Comparison of ENCODE assay signal across 30 cellular contexts in the genomic region with DNA sequence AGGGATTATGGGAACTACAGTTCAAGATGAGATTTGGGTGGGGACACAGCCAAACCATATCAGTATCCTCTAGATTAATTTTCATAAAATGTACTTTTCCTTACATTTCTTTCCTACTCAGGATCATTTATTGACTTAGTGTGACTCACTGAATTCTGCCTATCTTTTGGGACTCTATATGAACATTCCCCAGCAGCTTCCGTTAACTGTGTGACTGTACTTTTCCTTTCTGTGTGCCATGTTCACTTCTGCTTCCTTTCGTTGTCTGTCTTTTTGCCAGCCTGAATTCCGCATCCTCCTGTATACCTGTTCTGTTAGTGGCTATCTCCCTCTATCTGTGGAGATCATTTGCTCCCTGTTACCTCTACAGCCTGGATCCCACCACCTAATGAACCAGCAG. TPM values are rescaled to one million over a fixed set of nuclear protein-coding genes. Genes with fewer than 3 reads are reported as not detected.
DNase-seq lines count a peak whose midpoint lies in the region; ATAC-seq and TF ChIP-seq lines count a peak whose summit lies in the region.
"Had no signal": no experiment of that assay in that cellular context is flagged by ENCODE, and none has a peak within 500 bp of the region (broad histone marks: within the 10 kb centered on the region; RNA-seq: fewer than 3 reads in every experiment).

No MANE protein-coding gene starts in this region.

- H3K36me3 ChIP-seq in ACC112 (ENCODE audit: insufficient read depth, low read length) = peaks cover 16% of the 10 kb centered on the region; the same call in 1 of the 2 replicates
- peaks cover 13% of the 10 kb centered on the region for H3K36me3 ChIP-seq in PC-3 (ENCODE audit: low read depth, low read length)
- peaks cover 0 to 82% (median 4%) of the 10 kb centered on the region in 3 donors for H3K36me3 ChIP-seq in esophagus squamous epithelium

- intact Hi-C loops in PC-3 (cut with micrococcal nuclease) (no loop called here), esophagus squamous epithelium (cut with DNase I) (no loop called here), Calu3 (cut with micrococcal nuclease; ENCODE audit: unreplicated experiment) (no loop called here)

- H3K36me3 Mint-ChIP-seq in chondrocyte (ENCODE audit: low read depth) = peaks cover 34% of the 10 kb centered on the region
- peaks cover 14% of the 10 kb centered on the region for H3K36me3 Mint-ChIP-seq in Calu3 (ENCODE audit: insufficient read depth, unreplicated experiment)

- POLR2A ChIA-PET in PC-3 (lab: Charles Lee; ENCODE audit: unreplicated experiment) = no interaction called here

- H3K4me3 Mint-ChIP-seq in chondrocyte (ENCODE audit: unreplicated experiment) (peak overlapping the region; percentile 16), Calu3 (ENCODE audit: low read depth, unreplicated experiment) (no peak overlapping the region)
- H3K4me3 Mint-ChIP-seq: activated B cell treated with CpG ODN at 0.5 μM for 24 hours; activated CD4-positive, alpha-beta memory T cell treated with anti-CD3 and anti-CD28 coated beads for 36 hours; immature natural killer cell; naive B cell; stimulated activated memory B cell treated with anti-CD40 and anti-IgM and Interleukin-4, amounts not matched to agents 10 μg/mL and 1 μg/mL and 100 μg/mL, for 72 hours had no signal

- no peaks in the 10 kb centered on the region for H3K27me3 Mint-ChIP-seq in chondrocyte (ENCODE audit: low read depth)
- no peaks in the 10 kb centered on the region for H3K27me3 Mint-ChIP-seq in Calu3 (ENCODE audit: unreplicated experiment)
- H3K27me3 Mint-ChIP-seq: activated B cell treated with CpG ODN at 0.5 μM for 24 hours; activated CD4-positive, alpha-beta memory T cell treated with anti-CD3 and anti-CD28 coated beads for 36 hours; naive B cell; stimulated activated memory B cell treated with anti-CD40 and anti-IgM and Interleukin-4, amounts not matched to agents 10 μg/mL and 1 μg/mL and 100 μg/mL, for 72 hours had no signal

- no peak for TF ChIP-seq CTCF in PC-3 (conservative IDR thresholded peaks at IDR 0.05; ENCODE audit: low read depth, low read length)
- no peak for TF ChIP-seq CTCF in chondrocyte (IDR thresholded peaks at IDR 0.05)
- no peak for TF ChIP-seq CTCF in esophagus squamous epithelium (IDR thresholded peaks at IDR 0.05)
- TF ChIP-seq CTCF in Calu3 (IDR thresholded peaks at IDR 0.05; ENCODE audit: unreplicated experiment) = no peak

- peak overlapping the region; percentile 56 for H3K27ac ChIP-seq in ACC112 (ENCODE audit: low read depth, low read length)
- H3K27ac ChIP-seq in PC-3 (ENCODE audit: low read length) = peak overlapping the region; percentile 31; the same call in 1 of the 2 replicates
- H3K27ac ChIP-seq in esophagus squamous epithelium = peak overlapping the region in 1 of 4 donors; percentile 9
- H3K27ac ChIP-seq in caudate nucleus (ENCODE audit: low read depth, low read length) = no peak overlapping the region
- H3K27ac ChIP-seq: adrenal gland, BLaER1, right atrium auricular region, spleen had no signal

- peak; percentile 92 for ATAC-seq in PC-3
- ATAC-seq in HG03039 (IDR thresholded peaks at IDR 0.05; ENCODE audit: unreplicated experiment) = no peak
- ATAC-seq: gastrocnemius medialis; K562; left lobe of liver; Right ventricle myocardium inferior; stimulated activated memory B cell treated with anti-CD40 and anti-IgM and Interleukin-4, amounts not matched to agents 10 μg/mL and 1 μg/mL and 100 μg/mL, for 72 hours had no signal

- peak overlapping the region; percentile 96 for H3K27ac Mint-ChIP-seq in chondrocyte (ENCODE audit: unreplicated experiment)
- no peak overlapping the region for H3K27ac Mint-ChIP-seq in Calu3 (ENCODE audit: unreplicated experiment)
- H3K27ac Mint-ChIP-seq: activated B cell treated with CpG ODN at 0.5 μM for 24 hours; activated CD4-positive, alpha-beta memory T cell treated with anti-CD3 and anti-CD28 coated beads for 36 hours; stimulated activated memory B cell treated with anti-CD40 and anti-IgM and Interleukin-4, amounts not matched to agents 10 μg/mL and 1 μg/mL and 100 μg/mL, for 72 hours had no signal

- H3K9ac ChIP-seq in PC-3 (ENCODE audit: low read length) = no peak overlapping the region
- H3K9ac ChIP-seq: BLaER1 had no signal

- TF ChIP-seq POLR2A in esophagus squamous epithelium (IDR thresholded peaks at IDR 0.05) = no peak

- H3K4me1 ChIP-seq in ACC112 (ENCODE audit: control insufficient read depth, insufficient read depth, low read length, unreplicated experiment) (peaks cover 27% of the 10 kb centered on the region), PC-3 (ENCODE audit: insufficient read depth, low read length) (peaks cover 19% of the 10 kb centered on the region; the same call in 1 of the 2 replicates), esophagus squamous epithelium (peaks cover 0 to 16% (median 6%) of the 10 kb centered on the region in 3 donors)
- H3K4me1 ChIP-seq: gastrocnemius medialis had no signal

- H3K27me3 ChIP-seq in ACC112 (ENCODE audit: insufficient read depth, low read length) (no peaks in the 10 kb centered on the region), PC-3 (ENCODE audit: low read length) (no peaks in the 10 kb centered on the region), esophagus squamous epithelium (no peaks in the 10 kb centered on the region)
- H3K27me3 ChIP-seq: adrenal gland, BLaER1, gastrocnemius medialis, right atrium auricular region, spleen had no signal

- no peaks in the 10 kb centered on the region for H4K20me1 ChIP-seq in PC-3 (ENCODE audit: low read length)

- H3K79me2 ChIP-seq in ACC112 (ENCODE audit: control insufficient read depth, insufficient read depth, low read length, unreplicated experiment) = peaks cover 11% of the 10 kb centered on the region
- H3K79me2 ChIP-seq in PC-3 (ENCODE audit: low read length) = no peaks in the 10 kb centered on the region

- H3K4me1 Mint-ChIP-seq in chondrocyte (ENCODE audit: low read depth) = peaks cover 34% of the 10 kb centered on the region
- peaks cover 7% of the 10 kb centered on the region for H3K4me1 Mint-ChIP-seq in Calu3 (ENCODE audit: low read depth, unreplicated experiment)
- H3K4me1 Mint-ChIP-seq: activated B cell treated with CpG ODN at 0.5 μM for 24 hours; stimulated activated memory B cell treated with anti-CD40 and anti-IgM and Interleukin-4, amounts not matched to agents 10 μg/mL and 1 μg/mL and 100 μg/mL, for 72 hours had no signal

- no peak overlapping the region for H3K4me2 ChIP-seq in PC-3 (ENCODE audit: low read length)
- H3K4me2 ChIP-seq: BLaER1 had no signal

- H3K9me2 ChIP-seq in PC-3 (replicated peaks; ENCODE audit: low read length) = no peaks in the 10 kb centered on the region

- CTCF ChIA-PET in PC-3 (lab: Charles Lee) (no interaction called here), Calu3 (lab: Charles Lee) (no interaction called here)

- no peaks in the 10 kb centered on the region for H3K9me3 Mint-ChIP-seq in chondrocyte (ENCODE audit: low read depth)
- H3K9me3 Mint-ChIP-seq in Calu3 (ENCODE audit: low read depth, unreplicated experiment) = no peaks in the 10 kb centered on the region
- H3K9me3 Mint-ChIP-seq: activated B cell treated with CpG ODN at 0.5 μM for 24 hours; activated CD4-positive, alpha-beta memory T cell treated with anti-CD3 and anti-CD28 coated beads for 36 hours; immature natural killer cell; naive B cell; stimulated activated memory B cell treated with anti-CD40 and anti-IgM and Interleukin-4, amounts not matched to agents 10 μg/mL and 1 μg/mL and 100 μg/mL, for 72 hours had no signal

- H3K4me3 ChIP-seq in ACC112 (ENCODE audit: low read depth, low read length) = no peak overlapping the region
- H3K4me3 ChIP-seq in PC-3 (ENCODE audit: low read length) = no peak overlapping the region
- no peak overlapping the region for H3K4me3 ChIP-seq in esophagus squamous epithelium
- H3K4me3 ChIP-seq: adrenal gland, BLaER1, gastrocnemius medialis, K562, right atrium auricular region, spleen had no signal

- H2AFZ ChIP-seq in ACC112 (ENCODE audit: low read length, unreplicated experiment) (no peak overlapping the region), PC-3 (ENCODE audit: low read length) (no peak overlapping the region)

- 83 to 91% methylated on average over 3 of the region's 3 CpGs for WGBS in esophagus squamous epithelium, 2 donors

- no peaks in the 10 kb centered on the region for H3F3A ChIP-seq in PC-3 (ENCODE audit: low read length, unreplicated experiment)

- peak; percentile 72 for DNase-seq in PC-3
- DNase-seq in chondrocyte (ENCODE audit: low spot score) = no peak
- DNase-seq in iris pigment epithelial cell (ENCODE audit: low read depth) = peak; percentile 50
- no peak for DNase-seq in esophagus squamous epithelium (lab: John Stamatoyannopoulos, UW)
- DNase-seq in Calu3 = no peak
- DNase-seq in caudate nucleus (lab: John Stamatoyannopoulos, UW) = no peak
- DNase-seq: activated B cell treated with CpG ODN at 0.5 μM for 24 hours; activated CD4-positive, alpha-beta memory T cell treated with anti-CD3 and anti-CD28 coated beads for 36 hours; activated gamma-delta T cell treated with Interleukin-2 at 50 U/mL for 16 hours; adrenal gland; central memory CD4-positive, alpha-beta T cell; DND-41; gastrocnemius medialis; HCEC 1CT; hippocampal formation; immature natural killer cell; naive B cell; NCI-H1417; NCI-H2081; occipital lobe; spleen; stimulated activated CD4-positive, alpha-beta T cell treated with anti-CD3 and anti-CD28 coated beads, Interleukin-2, amount 100 ng/mL, for 48 hours had no signal

- no TSS peak for BruUV-seq in PC-3 (replicated peaks; lab: Mats Ljungman, UMichigan)
- no TSS peak for BruUV-seq in Calu3 (replicated peaks; lab: Mats Ljungman, UMichigan)

- H3K9me3 ChIP-seq in PC-3 (ENCODE audit: low read length) (no peaks in the 10 kb centered on the region), esophagus squamous epithelium (no peaks in the 10 kb centered on the region)
- H3K9me3 ChIP-seq: adrenal gland, gastrocnemius medialis, right atrium auricular region, spleen had no signal

RNA-seq across cellular contexts. Expression of gene SPECC1L, which starts 48.8 kb away (rescaled TPM):
- total RNA-seq in PC-3 (2014; rRNA removed) (14.1 and 15.1 TPM in 2 replicates), chondrocyte (78.7 to 92.6 TPM (median 91.3 TPM) in 3 replicates), esophagus squamous epithelium (10 to 100 TPM; 21.4 to 31.9 (median 27.7) TPM), Calu3 (2022) (52.2 and 53.4 TPM in 2 replicates)

Comparison
In these comparisons a context has a peak if more than half of its experiments do, and no peak if none do; other contexts are left out.
1. DNase-seq: peak in PC-3 (single experiment) and iris pigment epithelial cell (single experiment); none in chondrocyte (single experiment), esophagus squamous epithelium (single experiment), Calu3 (single experiment) and caudate nucleus (0 of 61).